Comparison of ENCODE assay signal across 33 cellular contexts in genomic region chr22:35736701-35737100, GRCh38. TPM values are rescaled to one million over a fixed set of nuclear protein-coding genes. Genes with fewer than 3 reads are reported as not detected.
"Had no signal": no experiment of that assay in that cellular context is flagged by ENCODE, and none has a peak within 500 bp of the region (broad histone marks: within the 10 kb centered on the region; RNA-seq: fewer than 3 reads in every experiment).

No MANE protein-coding gene starts in this region.

- H3K9me3 Mint-ChIP-seq: effector memory CD8-positive, alpha-beta T cell; natural killer cell treated with Interleukin-12 subunit alpha and Interleukin-12 subunit beta and Interleukin-15 and Interleukin-18, amount 100 ng/mL, for 72 hours had no signal

- H3K27ac Mint-ChIP-seq: effector memory CD8-positive, alpha-beta T cell; mesothelial cell of epicardium; naive B cell had no signal

- DNase-seq: cerebellar nuclear complex; cortex of kidney; effector memory CD8-positive, alpha-beta T cell; esophagus squamous epithelium; foreskin melanocyte; glutamatergic neuron; heart right ventricle; hippocampal formation; left cardiac atrium; left lung; mesenchymal stem cell; mucosa of descending colon; naive B cell; nucleus accumbens; right lobe of liver; small intestine; stimulated activated CD4-positive, alpha-beta T cell treated with anti-CD3 and anti-CD28 coated beads, Interleukin-15, amount 100 ng/mL, for 24 hours; stimulated activated CD4-positive, alpha-beta T cell treated with anti-CD3 and anti-CD28 coated beads, Interleukin-2, amount 100 ng/mL, for 48 hours; stimulated activated naive CD4-positive, alpha-beta T cell; substantia nigra; testis; tibial artery; upper lobe of right lung; uterus had no signal

- H3K4me3 ChIP-seq: esophagus squamous epithelium, heart right ventricle, left lung, mucosa of descending colon, ovary, right lobe of liver, testis, tibial artery, upper lobe of right lung, uterus had no signal

- H3K27ac ChIP-seq: epithelial cell of prostate, esophagus squamous epithelium, heart right ventricle, left lung, ovary, right lobe of liver, testis, tibial artery, upper lobe of right lung, uterus had no signal

- H3K27me3 ChIP-seq: esophagus squamous epithelium, heart right ventricle, left lung, ovary, right lobe of liver, testis, tibial artery, upper lobe of right lung, uterus had no signal

- ATAC-seq: effector memory CD8-positive, alpha-beta T cell; heart right ventricle; left cardiac atrium; left lung; mucosa of descending colon; natural killer cell treated with Interleukin-12 subunit alpha and Interleukin-12 subunit beta and Interleukin-15 and Interleukin-18, amount 100 ng/mL, for 72 hours; right lobe of liver; upper lobe of right lung had no signal

- H3K36me3 ChIP-seq: ovary, right lobe of liver, upper lobe of right lung, uterus had no signal

- H3K4me1 Mint-ChIP-seq: naive B cell had no signal

- H3K9me3 ChIP-seq: esophagus squamous epithelium, heart right ventricle, left lung, mucosa of descending colon, ovary, right lobe of liver, testis, tibial artery, upper lobe of right lung, uterus had no signal

- H3K36me3 Mint-ChIP-seq: natural killer cell treated with Interleukin-12 subunit alpha and Interleukin-12 subunit beta and Interleukin-15 and Interleukin-18, amount 100 ng/mL, for 72 hours had no signal

- H3K4me3 Mint-ChIP-seq: effector memory CD8-positive, alpha-beta T cell; mesothelial cell of epicardium; naive B cell; natural killer cell treated with Interleukin-12 subunit alpha and Interleukin-12 subunit beta and Interleukin-15 and Interleukin-18, amount 100 ng/mL, for 72 hours had no signal

- H3K4me1 ChIP-seq: left lung, upper lobe of right lung, uterus had no signal

RNA-seq across cellular contexts. Expression of gene APOL5, which starts 19.0 kb away (rescaled TPM):
- total RNA-seq: dermis microvascular lymphatic vessel endothelial cell; esophagus squamous epithelium; heart right ventricle; kidney epithelial cell; left cardiac atrium; left lung; lower leg skin; lung microvascular endothelial cell; mesothelial cell of epicardium; mucosa of descending colon; natural killer cell treated with Interleukin-12 subunit alpha and Interleukin-12 subunit beta and Interleukin-15 and Interleukin-18, amount 100 ng/mL, for 72 hours; ovary; posterior vena cava; upper lobe of right lung; uterus had no signal
